ENCODE assay signal across 6 cellular contexts in genomic region chr19:42267644-42268141, GRCh38. TPM values are rescaled to one million over a fixed set of nuclear protein-coding genes. Genes with fewer than 3 reads are reported as not detected.
A peak's percentile ranks its signal among the peaks of the same experiment; 100 is the strongest.
DNase-seq lines count a peak whose midpoint lies in the region; ATAC-seq and TF ChIP-seq lines count a peak whose summit lies in the region.

No MANE protein-coding gene starts in this region.

- ATAC-seq in gastrocnemius medialis (no peak), T-helper 17 cell (no peak)

- H3K27ac ChIP-seq in HL-60 (replicated peaks) (peak overlapping the region; percentile 100), gastrocnemius medialis (peak overlapping the region; percentile 95 to 98 (median 97))
- peak overlapping the region; percentile 99 for H3K27ac ChIP-seq in effector memory CD4-positive, alpha-beta T cell (ENCODE audit: insufficient read depth, low read length, poor library complexity, severe bottlenecking)

- intact Hi-C loops in gastrocnemius medialis (cut with DNase I; ENCODE audit: low total_unique reads): loop anchor here (1.0 kb wide), 3 partner anchors 12 to 58 kb away; partner anchors contain the start of genes ERF and MEGF8

- H3K27me3 Mint-ChIP-seq in T-helper 17 cell: no peaks in the 10 kb centered on the region

- TF ChIP-seq CTCF in HL-60 (IDR thresholded peaks at IDR 0.05; ENCODE audit: insufficient read depth, low read length) (no peak), gastrocnemius medialis (IDR thresholded peaks at IDR 0.05 in 4 of 5, conservative IDR thresholded peaks at IDR 0.05 in 1 of 5) (no peak)

- peak overlapping the region; percentile 62 for H3K4me3 ChIP-seq in HL-60 (replicated peaks; ENCODE audit: insufficient read depth, low read length)
- H3K4me3 ChIP-seq in effector memory CD4-positive, alpha-beta T cell (ENCODE audit: insufficient read depth, low read depth, low read length, poor library complexity, severe bottlenecking): peak overlapping the region; percentile 63
- H3K4me3 ChIP-seq in gastrocnemius medialis: peak overlapping the region; percentile 68 to 77 (median 72)

- in situ Hi-C loops in gastrocnemius medialis (cut with MboI; ENCODE audit: low sequenced_read_pairs in 4 of 4): no loop called here

- H3K4me1 Mint-ChIP-seq in T-helper 17 cell: peaks cover 27% of the 10 kb centered on the region

- no peaks in the 10 kb centered on the region for H3K27me3 ChIP-seq in HL-60 (ENCODE audit: insufficient read depth, poor library complexity, severe bottlenecking)
- no peaks in the 10 kb centered on the region for H3K27me3 ChIP-seq in effector memory CD4-positive, alpha-beta T cell (replicated peaks; ENCODE audit: control insufficient read depth, insufficient read depth, low read length, poor library complexity, severe bottlenecking)
- H3K27me3 ChIP-seq in gastrocnemius medialis: no peaks in the 10 kb centered on the region

- no peak overlapping the region for H3K27ac Mint-ChIP-seq in T-helper 17 cell

- no peaks in the 10 kb centered on the region for H3K9me3 ChIP-seq in effector memory CD4-positive, alpha-beta T cell (ENCODE audit: control insufficient read depth, low read length)
- H3K9me3 ChIP-seq in gastrocnemius medialis (no peaks in the 10 kb centered on the region), T-helper 17 cell (ENCODE audit: control insufficient read depth, low read length, poor library complexity, severe bottlenecking) (no peaks in the 10 kb centered on the region)

- H3K4me1 ChIP-seq in effector memory CD4-positive, alpha-beta T cell (ENCODE audit: control insufficient read depth, insufficient read depth, low read length, poor library complexity, severe bottlenecking): peaks cover 26% of the 10 kb centered on the region
- H3K4me1 ChIP-seq in gastrocnemius medialis: peaks cover 30% of the 10 kb centered on the region in 2 donors

- TF ChIP-seq POLR2A in gastrocnemius medialis (IDR thresholded peaks at IDR 0.05): no peak

- H3K36me3 ChIP-seq in effector memory CD4-positive, alpha-beta T cell (ENCODE audit: control insufficient read depth, insufficient read depth, low read length): peaks cover 10% of the 10 kb centered on the region
- H3K36me3 ChIP-seq in gastrocnemius medialis: peaks cover 0 to 8% of the 10 kb centered on the region in 2 donors

- peaks cover 4% of the 10 kb centered on the region for H3K36me3 Mint-ChIP-seq in T-helper 17 cell (ENCODE audit: low read depth)

- no peak overlapping the region for H3K4me3 Mint-ChIP-seq in T-helper 17 cell

- DNase-seq in HL-60 (ENCODE audit: low read depth in 1 of 2, low spot score in 1 of 2): no peak
- DNase-seq in effector memory CD4-positive, alpha-beta T cell: no peak
- DNase-seq in gastrocnemius medialis: no peak
- DNase-seq in T-helper 17 cell: no peak
- no peak for DNase-seq in NCI-H526 treated with DMSO at 0.1 percent for 48 hours (lab: John Stamatoyannopoulos, UW)
- DNase-seq in cerebellar nuclear complex (lab: John Stamatoyannopoulos, UW): no peak

RNA-seq across cellular contexts. Expression of gene CIC, which starts 1.4 kb away (rescaled TPM):
- total RNA-seq in gastrocnemius medialis (10 to 100 TPM; 15.2 to 52.2 (median 41.5) TPM), T-helper 17 cell (100 to 1,000 TPM; 112 to 125 TPM)

RNA-seq across cellular contexts. Expression of gene ERF, which starts 12.8 kb away (rescaled TPM):
- total RNA-seq in gastrocnemius medialis (10 to 100 TPM; 14.0 to 26.7 (median 14.8) TPM), T-helper 17 cell (10 to 100 TPM; 75.8 to 82.1 TPM)

RNA-seq across cellular contexts. Expression of gene GSK3A, which starts 25.3 kb away (rescaled TPM):
- 10 to 100 TPM; 24.2 to 48.0 (median 40.1) TPM for total RNA-seq in gastrocnemius medialis
- 10 to 100 TPM; 27.7 to 28.1 TPM for total RNA-seq in T-helper 17 cell

RNA-seq across cellular contexts. Expression of gene PRR19, which starts 34.2 kb away (rescaled TPM):
- total RNA-seq in gastrocnemius medialis (not detected), T-helper 17 cell (under 1 TPM in 1 of 2 donors, not detected in 1; 0.50 TPM)

RNA-seq across cellular contexts. Expression of gene PAFAH1B3, which starts 34.7 kb away (rescaled TPM):
- total RNA-seq in gastrocnemius medialis: 10 to 100 TPM in 1 of 4 donors, 1 to 10 TPM in 3; 1.7 to 30.7 (median 5.1) TPM
- total RNA-seq in T-helper 17 cell: 10 to 100 TPM; 16.0 to 17.7 TPM
